ENCODE assay signal across 1 cellular context in the genomic region with DNA sequence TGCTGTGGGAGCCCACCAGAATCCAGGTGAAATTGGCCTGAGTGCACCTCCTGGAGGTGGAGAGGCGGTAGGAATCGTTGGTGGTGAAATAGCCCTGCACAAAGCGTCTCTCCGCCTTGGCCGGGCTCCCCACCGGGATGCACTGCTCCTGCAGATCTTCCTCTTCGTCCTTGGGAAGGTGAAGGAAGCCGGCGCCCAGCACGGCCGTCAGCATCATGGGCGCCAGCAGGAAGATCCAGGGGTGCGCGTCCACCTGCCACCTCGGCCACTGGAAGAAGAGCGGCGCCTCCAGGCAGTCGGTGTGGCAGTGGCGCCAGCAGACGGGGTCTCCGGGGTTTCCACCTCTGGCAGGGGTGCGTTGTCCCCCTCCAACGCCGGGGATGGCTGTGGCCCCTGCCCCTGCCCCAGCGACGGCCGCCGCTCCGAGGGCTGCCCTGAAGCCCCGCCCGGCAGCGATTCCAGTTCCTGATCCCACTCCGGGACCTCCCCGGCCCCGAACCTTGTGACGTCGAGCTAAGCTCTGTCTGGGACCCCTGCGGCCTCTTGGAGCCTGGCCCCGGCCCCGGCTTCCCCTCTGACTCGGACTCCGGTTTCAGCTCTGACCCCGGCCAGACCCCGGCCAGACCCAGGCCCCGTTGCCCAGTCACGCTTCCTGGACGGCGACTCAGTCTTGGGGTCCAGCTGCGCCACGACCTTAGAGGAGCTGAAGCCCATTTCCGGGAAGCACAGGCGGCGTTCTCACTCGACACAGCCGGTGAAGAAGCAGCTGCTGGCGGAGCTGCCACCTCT.
TF ChIP-seq lines count a peak whose summit lies in the region.

No MANE protein-coding gene starts in this region.

TF ChIP-seq in WTC11, 78 proteins besides CTCF, POLR2A, EP300 and RAD21 (continued from another document):
- TF ChIP-seq, protein P1, sequence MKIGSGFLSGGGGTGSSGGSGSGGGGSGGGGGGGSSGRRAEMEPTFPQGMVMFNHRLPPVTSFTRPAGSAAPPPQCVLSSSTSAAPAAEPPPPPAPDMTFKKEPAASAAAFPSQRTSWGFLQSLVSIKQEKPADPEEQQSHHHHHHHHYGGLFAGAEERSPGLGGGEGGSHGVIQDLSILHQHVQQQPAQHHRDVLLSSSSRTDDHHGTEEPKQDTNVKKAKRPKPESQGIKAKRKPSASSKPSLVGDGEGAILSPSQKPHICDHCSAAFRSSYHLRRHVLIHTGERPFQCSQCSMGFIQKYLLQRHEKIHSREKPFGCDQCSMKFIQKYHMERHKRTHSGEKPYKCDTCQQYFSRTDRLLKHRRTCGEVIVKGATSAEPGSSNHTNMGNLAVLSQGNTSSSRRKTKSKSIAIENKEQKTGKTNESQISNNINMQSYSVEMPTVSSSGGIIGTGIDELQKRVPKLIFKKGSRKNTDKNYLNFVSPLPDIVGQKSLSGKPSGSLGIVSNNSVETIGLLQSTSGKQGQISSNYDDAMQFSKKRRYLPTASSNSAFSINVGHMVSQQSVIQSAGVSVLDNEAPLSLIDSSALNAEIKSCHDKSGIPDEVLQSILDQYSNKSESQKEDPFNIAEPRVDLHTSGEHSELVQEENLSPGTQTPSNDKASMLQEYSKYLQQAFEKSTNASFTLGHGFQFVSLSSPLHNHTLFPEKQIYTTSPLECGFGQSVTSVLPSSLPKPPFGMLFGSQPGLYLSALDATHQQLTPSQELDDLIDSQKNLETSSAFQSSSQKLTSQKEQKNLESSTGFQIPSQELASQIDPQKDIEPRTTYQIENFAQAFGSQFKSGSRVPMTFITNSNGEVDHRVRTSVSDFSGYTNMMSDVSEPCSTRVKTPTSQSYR (CRISPR knock-in tag; IDR thresholded peaks at IDR 0.05), result no peak
- TF ChIP-seq, protein P2, sequence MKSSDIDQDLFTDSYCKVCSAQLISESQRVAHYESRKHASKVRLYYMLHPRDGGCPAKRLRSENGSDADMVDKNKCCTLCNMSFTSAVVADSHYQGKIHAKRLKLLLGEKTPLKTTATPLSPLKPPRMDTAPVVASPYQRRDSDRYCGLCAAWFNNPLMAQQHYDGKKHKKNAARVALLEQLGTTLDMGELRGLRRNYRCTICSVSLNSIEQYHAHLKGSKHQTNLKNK (CRISPR knock-in tag; IDR thresholded peaks at IDR 0.05), result no peak
- TF ChIP-seq, protein P3, sequence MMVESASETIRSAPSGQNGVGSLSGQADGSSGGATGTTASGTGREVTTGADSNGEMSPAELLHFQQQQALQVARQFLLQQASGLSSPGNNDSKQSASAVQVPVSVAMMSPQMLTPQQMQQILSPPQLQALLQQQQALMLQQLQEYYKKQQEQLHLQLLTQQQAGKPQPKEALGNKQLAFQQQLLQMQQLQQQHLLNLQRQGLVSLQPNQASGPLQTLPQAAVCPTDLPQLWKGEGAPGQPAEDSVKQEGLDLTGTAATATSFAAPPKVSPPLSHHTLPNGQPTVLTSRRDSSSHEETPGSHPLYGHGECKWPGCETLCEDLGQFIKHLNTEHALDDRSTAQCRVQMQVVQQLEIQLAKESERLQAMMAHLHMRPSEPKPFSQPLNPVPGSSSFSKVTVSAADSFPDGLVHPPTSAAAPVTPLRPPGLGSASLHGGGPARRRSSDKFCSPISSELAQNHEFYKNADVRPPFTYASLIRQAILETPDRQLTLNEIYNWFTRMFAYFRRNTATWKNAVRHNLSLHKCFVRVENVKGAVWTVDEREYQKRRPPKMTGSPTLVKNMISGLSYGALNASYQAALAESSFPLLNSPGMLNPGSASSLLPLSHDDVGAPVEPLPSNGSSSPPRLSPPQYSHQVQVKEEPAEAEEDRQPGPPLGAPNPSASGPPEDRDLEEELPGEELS (CRISPR knock-in tag; IDR thresholded peaks at IDR 0.05), result no peak
- no peak for TF ChIP-seq NFYB (CRISPR knock-in tag; conservative IDR thresholded peaks at IDR 0.05; ENCODE audit: low read depth)
